In genomic region chr18:79608069-79608468, GRCh38 we compare ENCODE assay signal across 20 cellular contexts.
DNase-seq lines count a peak whose midpoint lies in the region; ATAC-seq and TF ChIP-seq lines count a peak whose summit lies in the region.
"Had no signal": no experiment of that assay in that cellular context is flagged by ENCODE, and none has a peak within 500 bp of the region (broad histone marks: within the 10 kb centered on the region; RNA-seq: fewer than 3 reads in every experiment).

No MANE protein-coding gene starts in this region.

- H3K79me2 ChIP-seq in neural progenitor cell (ENCODE audit: low read depth), result no peaks in the 10 kb centered on the region

- H3K27ac Mint-ChIP-seq in natural killer cell treated with Interleukin-12 subunit alpha and Interleukin-12 subunit beta and Interleukin-15 and Interleukin-18, amount 100 ng/mL, for 72 hours, result no peak overlapping the region
- H3K27ac Mint-ChIP-seq in natural killer cell (no peak overlapping the region), neural progenitor cell (peak overlapping the region; percentile 90)
- H3K27ac Mint-ChIP-seq: CD8-positive, alpha-beta T cell had no signal

- no peaks in the 10 kb centered on the region for H3K36me3 ChIP-seq in neural progenitor cell
- H3K36me3 ChIP-seq in upper lobe of right lung, result no peaks in the 10 kb centered on the region
- H3K36me3 ChIP-seq: BLaER1 treated with 17β-estradiol and CSF1 and Interleukin-3, amounts not matched to agents 10 nM and 100 nM had no signal

- H3K27me3 Mint-ChIP-seq in natural killer cell treated with Interleukin-12 subunit alpha and Interleukin-12 subunit beta and Interleukin-15 and Interleukin-18, amount 100 ng/mL, for 72 hours, result no peaks in the 10 kb centered on the region
- H3K27me3 Mint-ChIP-seq in natural killer cell (ENCODE audit: low read depth in 2 of 2) (peaks cover 0 to 5% of the 10 kb centered on the region in 2 donors), neural progenitor cell (ENCODE audit: insufficient read depth, low read depth) (peaks cover 3% of the 10 kb centered on the region)

- no peaks in the 10 kb centered on the region for H3K9me3 Mint-ChIP-seq in natural killer cell treated with Interleukin-12 subunit alpha and Interleukin-12 subunit beta and Interleukin-15 and Interleukin-18, amount 100 ng/mL, for 72 hours
- no peaks in the 10 kb centered on the region for H3K9me3 Mint-ChIP-seq in natural killer cell
- no peaks in the 10 kb centered on the region for H3K9me3 Mint-ChIP-seq in neural progenitor cell
- H3K9me3 Mint-ChIP-seq: CD8-positive, alpha-beta T cell had no signal

- no peak overlapping the region for H3K4me3 ChIP-seq in neural progenitor cell
- no peak overlapping the region for H3K4me3 ChIP-seq in upper lobe of right lung
- H3K4me3 ChIP-seq: BLaER1 treated with 17β-estradiol and CSF1 and Interleukin-3, amounts not matched to agents 10 nM and 100 nM had no signal

- no peak for ATAC-seq in natural killer cell treated with Interleukin-12 subunit alpha and Interleukin-12 subunit beta and Interleukin-15 and Interleukin-18, amount 100 ng/mL, for 72 hours
- ATAC-seq in natural killer cell (no peak), upper lobe of right lung (no peak), HG02642 (IDR thresholded peaks at IDR 0.05; ENCODE audit: poor library complexity, unreplicated experiment) (no peak)
- ATAC-seq: CD8-positive, alpha-beta T cell; HCT116 had no signal

- no peak overlapping the region for H3K4me3 Mint-ChIP-seq in natural killer cell treated with Interleukin-12 subunit alpha and Interleukin-12 subunit beta and Interleukin-15 and Interleukin-18, amount 100 ng/mL, for 72 hours
- H3K4me3 Mint-ChIP-seq in natural killer cell, result no peak overlapping the region
- no peak overlapping the region for H3K4me3 Mint-ChIP-seq in neural progenitor cell
- H3K4me3 Mint-ChIP-seq: CD8-positive, alpha-beta T cell had no signal

- H3F3A ChIP-seq in neural progenitor cell (ENCODE audit: low read depth), result no peaks in the 10 kb centered on the region

- H3K4me1 Mint-ChIP-seq in natural killer cell treated with Interleukin-12 subunit alpha and Interleukin-12 subunit beta and Interleukin-15 and Interleukin-18, amount 100 ng/mL, for 72 hours (ENCODE audit: low read depth in 2 of 2), result no peaks in the 10 kb centered on the region
- H3K4me1 Mint-ChIP-seq in natural killer cell, result no peaks in the 10 kb centered on the region
- H3K4me1 Mint-ChIP-seq in neural progenitor cell, result peaks cover 24% of the 10 kb centered on the region

- H3K27ac ChIP-seq in neural progenitor cell (no peak overlapping the region), upper lobe of right lung (no peak overlapping the region)
- H3K27ac ChIP-seq: 22Rv1; BLaER1 treated with 17β-estradiol and CSF1 and Interleukin-3, amounts not matched to agents 10 nM and 100 nM had no signal

- no peak overlapping the region for H3K9ac ChIP-seq in neural progenitor cell
- H3K9ac ChIP-seq: BLaER1 treated with 17β-estradiol and CSF1 and Interleukin-3, amounts not matched to agents 10 nM and 100 nM had no signal

- H3K36me3 Mint-ChIP-seq in natural killer cell treated with Interleukin-12 subunit alpha and Interleukin-12 subunit beta and Interleukin-15 and Interleukin-18, amount 100 ng/mL, for 72 hours, result no peaks in the 10 kb centered on the region
- no peaks in the 10 kb centered on the region for H3K36me3 Mint-ChIP-seq in natural killer cell
- H3K36me3 Mint-ChIP-seq in neural progenitor cell, result no peaks in the 10 kb centered on the region
- H3K36me3 Mint-ChIP-seq: CD8-positive, alpha-beta T cell had no signal

- H3K27me3 ChIP-seq in neural progenitor cell, result no peaks in the 10 kb centered on the region
- no peaks in the 10 kb centered on the region for H3K27me3 ChIP-seq in upper lobe of right lung

- no peaks in the 10 kb centered on the region for H3K9me3 ChIP-seq in neural progenitor cell (ENCODE audit: low read depth)
- no peaks in the 10 kb centered on the region for H3K9me3 ChIP-seq in upper lobe of right lung
- H3K9me3 ChIP-seq: BLaER1 treated with 17β-estradiol and CSF1 and Interleukin-3, amounts not matched to agents 10 nM and 100 nM had no signal

- no peak overlapping the region for H3K4me2 ChIP-seq in neural progenitor cell

- H3K4me1 ChIP-seq in neural progenitor cell (no peaks in the 10 kb centered on the region), upper lobe of right lung (no peaks in the 10 kb centered on the region)

- H2AFZ ChIP-seq in neural progenitor cell (replicated peaks), result no peak overlapping the region

- H4K20me1 ChIP-seq in neural progenitor cell (ENCODE audit: low read depth), result no peaks in the 10 kb centered on the region

- DNase-seq in activated effector memory CD4-positive, alpha-beta T cell treated with anti-CD3 and anti-CD28 coated beads, Interleukin-2, amount 50 U/mL, for 16 hours, result peak; percentile 41
- DNase-seq in activated effector memory CD4-positive, alpha-beta T cell treated with Interleukin-2 at 50 U/mL for 16 hours, result no peak
- peak; percentile 22 for DNase-seq in natural killer cell treated with Interleukin-12 subunit alpha and Interleukin-12 subunit beta and Interleukin-15 and Interleukin-18, amount 100 ng/mL, for 72 hours (ENCODE audit: low spot score)
- DNase-seq in natural killer cell (no peak), neural progenitor cell (ENCODE audit: low spot score) (no peak), upper lobe of right lung (peak; percentile 35), globus pallidus (ENCODE audit: low spot score) (no peak)
- DNase-seq: ACHN; CD8-positive, alpha-beta T cell; Kasumi-1; NCI-H1417; NCI-H1694 treated with DMSO at 0.1 percent for 48 hours; NCI-H2081 treated with DMSO at 0.1 percent for 48 hours; NCI-H446; NCI-H526; SHP77 had no signal

- no peak for TF ChIP-seq CTCF in natural killer cell (IDR thresholded peaks at IDR 0.05)
- no peak for TF ChIP-seq CTCF in neural progenitor cell (IDR thresholded peaks at IDR 0.05)
- TF ChIP-seq CTCF in upper lobe of right lung (IDR thresholded peaks at IDR 0.05), result no peak

- intact Hi-C loops in natural killer cell (cut with micrococcal nuclease), result no loop called here
- intact Hi-C loops in upper lobe of right lung (cut with DNase I), result no loop called here

Comparison
In these comparisons a context has a peak if more than half of its experiments do, and no peak if none do; other contexts are left out.
1. DNase-seq: peak in activated effector memory CD4-positive, alpha-beta T cell treated with anti-CD3 and anti-CD28 coated beads, Interleukin-2, amount 50 U/mL, for 16 hours (single experiment), natural killer cell treated with Interleukin-12 subunit alpha and Interleukin-12 subunit beta and Interleukin-15 and Interleukin-18, amount 100 ng/mL, for 72 hours (single experiment) and upper lobe of right lung (single experiment); none in activated effector memory CD4-positive, alpha-beta T cell treated with Interleukin-2 at 50 U/mL for 16 hours (single experiment), natural killer cell (single experiment), neural progenitor cell (single experiment) and globus pallidus (single experiment).